ENCODE assay signal across 1 cellular context in genomic region chr14:93082576-93083001, GRCh38.
TF ChIP-seq lines count a peak whose summit lies in the region.

No MANE protein-coding gene starts in this region.

TF ChIP-seq in HepG2, 621 proteins besides CTCF, POLR2A, EP300 and RAD21 (continued from another document):
- TF ChIP-seq HNF1B (CRISPR knock-in tag; IDR thresholded peaks at IDR 0.05) (no peak), FOXA3 (CRISPR knock-in tag; IDR thresholded peaks at IDR 0.05) (no peak), ZBTB34 (CRISPR knock-in tag; IDR thresholded peaks at IDR 0.05) (no peak), HOXA3 (CRISPR knock-in tag; IDR thresholded peaks at IDR 0.05) (no peak), LRRFIP1 (CRISPR knock-in tag; conservative IDR thresholded peaks at IDR 0.05) (no peak), ZNF605 (CRISPR knock-in tag; IDR thresholded peaks at IDR 0.05) (no peak), ZNF747 (CRISPR knock-in tag; IDR thresholded peaks at IDR 0.05; ENCODE audit: borderline replicate concordance) (no peak), NR2F6 (IDR thresholded peaks at IDR 0.05) (no peak), NR2F6 (CRISPR knock-in tag; IDR thresholded peaks at IDR 0.05) (no peak), ZNF75D (CRISPR knock-in tag; IDR thresholded peaks at IDR 0.05; ENCODE audit: borderline replicate concordance) (no peak), CHCHD3 (CRISPR knock-in tag; IDR thresholded peaks at IDR 0.05) (no peak)
TF ChIP-seq in HepG2: peak in this region for 0.
